11 cellular contexts compared by ENCODE assay signal in the genomic region with DNA sequence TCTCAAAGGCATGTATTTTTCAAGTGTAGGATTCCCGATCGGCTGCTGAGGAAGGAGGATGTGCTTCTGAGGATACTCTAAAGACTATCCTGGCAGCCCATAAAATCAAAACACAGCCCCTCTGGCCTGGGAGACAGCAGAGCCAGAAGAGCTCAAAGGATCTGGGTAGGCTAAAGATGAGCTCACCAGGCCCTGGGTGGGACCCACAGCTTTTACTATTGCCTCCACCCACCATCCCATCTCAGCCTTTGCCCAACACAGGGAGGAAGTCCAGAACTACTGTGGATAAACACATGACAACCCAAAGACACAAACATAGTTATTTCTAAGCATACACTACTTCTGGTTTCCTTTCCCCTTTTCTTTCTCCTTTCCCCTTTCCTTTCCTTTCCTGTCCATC.
DNase-seq lines count a peak whose midpoint lies in the region; ATAC-seq and TF ChIP-seq lines count a peak whose summit lies in the region.
"Had no signal": no experiment of that assay in that cellular context is flagged by ENCODE, and none has a peak within 500 bp of the region (broad histone marks: within the 10 kb centered on the region; RNA-seq: fewer than 3 reads in every experiment).

No MANE protein-coding gene starts in this region.

- intact Hi-C loops in CD14-positive monocyte (cut with micrococcal nuclease) (loop anchor here (10.0 kb wide), 2 partner anchors 99 to 179 kb away; no protein-coding TSS in a partner anchor), sigmoid colon (cut with DNase I) (no loop called here)

- CTCF ChIA-PET in activated naive CD4-positive, alpha-beta T cell treated with anti-CD3 and anti-CD28 coated beads, Interleukin-2, amount 10 ng/mL, durations not matched to agents 7 days and 5 days (lab: Charles Lee) = no interaction called here
- CTCF ChIA-PET in WTC11 (lab: Charles Lee) = interaction anchor here (0.7 kb wide), 1 partner anchor 46 kb away, joined by 3 read pairs; no protein-coding TSS in a partner anchor

- DNase-seq in CD14-positive monocyte (ENCODE audit: low spot score) (peak; percentile 85), islet precursor cell (peak; percentile 63), sigmoid colon (peak; percentile 86), HUDEP-2 (lab: John Stamatoyannopoulos, UW; ENCODE audit: unreplicated experiment in 76 of 76) (no peak), WTC11 (ENCODE audit: low spot score) (no peak)
- DNase-seq in activated naive CD4-positive, alpha-beta T cell treated with anti-CD3 and anti-CD28 coated beads, Interleukin-2, amount 10 ng/mL, durations not matched to agents 7 days and 5 days = no peak
- DNase-seq: activated CD8-positive, alpha-beta memory T cell treated with anti-CD3 and anti-CD28 coated beads, Interleukin-2, amount 50 U/mL, for 48 hours; cerebellar nuclear complex; NCI-H446 had no signal

- peaks cover 62% of the 10 kb centered on the region for H3K4me1 Mint-ChIP-seq in CD14-positive monocyte
- peaks cover 27% of the 10 kb centered on the region for H3K4me1 Mint-ChIP-seq in brain
- H3K4me1 Mint-ChIP-seq in activated naive CD4-positive, alpha-beta T cell treated with anti-CD3 and anti-CD28 coated beads, Interleukin-2, amount 10 ng/mL, durations not matched to agents 7 days and 5 days = peaks cover 19% of the 10 kb centered on the region
- peaks cover 17% of the 10 kb centered on the region for H3K4me1 Mint-ChIP-seq in WTC11

- no peak for TF ChIP-seq EP300 in sigmoid colon (IDR thresholded peaks at IDR 0.05)

- H3K36me3 Mint-ChIP-seq in CD14-positive monocyte (peaks cover 12 to 13% of the 10 kb centered on the region in 2 donors), brain (peaks cover 5% of the 10 kb centered on the region), WTC11 (no peaks in the 10 kb centered on the region)
- peaks cover 14% of the 10 kb centered on the region for H3K36me3 Mint-ChIP-seq in activated naive CD4-positive, alpha-beta T cell treated with anti-CD3 and anti-CD28 coated beads, Interleukin-2, amount 10 ng/mL, durations not matched to agents 7 days and 5 days

- H3K4me3 ChIP-seq in sigmoid colon = no peak overlapping the region

- WGBS in sigmoid colon, 2 donors = 68 to 85% methylated on average over 2 of the region's 2 CpGs

- POLR2A ChIA-PET in WTC11 (lab: Charles Lee) = no interaction called here

- no peak for ATAC-seq in GM19455 (IDR thresholded peaks at IDR 0.05; ENCODE audit: unreplicated experiment)
- ATAC-seq in WTC11 = no peak

- H3K9me3 Mint-ChIP-seq in CD14-positive monocyte (peaks cover 0 to 3% (median 0%) of the 10 kb centered on the region in 7 donors), brain (peaks cover 0 to 6% (median 4%) of the 10 kb centered on the region in 5 experiments), WTC11 (no peaks in the 10 kb centered on the region; the same call in 1 of the 2 replicates)
- H3K9me3 Mint-ChIP-seq in activated naive CD4-positive, alpha-beta T cell treated with anti-CD3 and anti-CD28 coated beads, Interleukin-2, amount 10 ng/mL, durations not matched to agents 7 days and 5 days = no peaks in the 10 kb centered on the region

- H3K27ac ChIP-seq in sigmoid colon = peak overlapping the region; percentile 57 to 86 (median 73)

- H3K4me1 ChIP-seq in sigmoid colon = peaks cover 0 to 50% (median 41%) of the 10 kb centered on the region in 4 donors

- H3K4me3 Mint-ChIP-seq in CD14-positive monocyte (peak overlapping the region; percentile 49 to 58), brain (no peak overlapping the region), WTC11 (no peak overlapping the region)
- H3K4me3 Mint-ChIP-seq in activated naive CD4-positive, alpha-beta T cell treated with anti-CD3 and anti-CD28 coated beads, Interleukin-2, amount 10 ng/mL, durations not matched to agents 7 days and 5 days = no peak overlapping the region

- H3K36me3 ChIP-seq in sigmoid colon = no peaks in the 10 kb centered on the region

- peaks cover 0 to 5% (median 0%) of the 10 kb centered on the region in 3 donors for H3K27me3 Mint-ChIP-seq in CD14-positive monocyte (ENCODE audit: low read depth in 3 of 3)
- no peaks in the 10 kb centered on the region for H3K27me3 Mint-ChIP-seq in brain
- H3K27me3 Mint-ChIP-seq in activated naive CD4-positive, alpha-beta T cell treated with anti-CD3 and anti-CD28 coated beads, Interleukin-2, amount 10 ng/mL, durations not matched to agents 7 days and 5 days = no peaks in the 10 kb centered on the region
- no peaks in the 10 kb centered on the region for H3K27me3 Mint-ChIP-seq in WTC11 (ENCODE audit: low read depth)

- TF ChIP-seq CTCF in CD14-positive monocyte (IDR thresholded peaks at IDR 0.05) (no peak), brain (conservative IDR thresholded peaks at IDR 0.05) (no peak), sigmoid colon (IDR thresholded peaks at IDR 0.05) (no peak), WTC11 (IDR thresholded peaks at IDR 0.05) (no peak)

- H3K27me3 ChIP-seq in sigmoid colon = no peaks in the 10 kb centered on the region

- H3K9me3 ChIP-seq in sigmoid colon = no peaks in the 10 kb centered on the region

- no peak for TF ChIP-seq POLR2A in sigmoid colon (IDR thresholded peaks at IDR 0.05)

- peak overlapping the region; percentile 99 to 100 (median 100) for H3K27ac Mint-ChIP-seq in CD14-positive monocyte
- peak overlapping the region in 3 of 5 experiments; percentile 71 for H3K27ac Mint-ChIP-seq in brain
- H3K27ac Mint-ChIP-seq in activated naive CD4-positive, alpha-beta T cell treated with anti-CD3 and anti-CD28 coated beads, Interleukin-2, amount 10 ng/mL, durations not matched to agents 7 days and 5 days = no peak overlapping the region
- no peak overlapping the region for H3K27ac Mint-ChIP-seq in WTC11

TF ChIP-seq in WTC11, 78 proteins besides CTCF, POLR2A, EP300 and RAD21 (continues in another document):
- TF ChIP-seq, protein P1, sequence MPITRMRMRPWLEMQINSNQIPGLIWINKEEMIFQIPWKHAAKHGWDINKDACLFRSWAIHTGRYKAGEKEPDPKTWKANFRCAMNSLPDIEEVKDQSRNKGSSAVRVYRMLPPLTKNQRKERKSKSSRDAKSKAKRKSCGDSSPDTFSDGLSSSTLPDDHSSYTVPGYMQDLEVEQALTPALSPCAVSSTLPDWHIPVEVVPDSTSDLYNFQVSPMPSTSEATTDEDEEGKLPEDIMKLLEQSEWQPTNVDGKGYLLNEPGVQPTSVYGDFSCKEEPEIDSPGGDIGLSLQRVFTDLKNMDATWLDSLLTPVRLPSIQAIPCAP (CRISPR knock-in tag; IDR thresholded peaks at IDR 0.05) = no peak
- TF ChIP-seq ZNF671 (CRISPR knock-in tag; IDR thresholded peaks at IDR 0.05) (no peak), JAZF1 (CRISPR knock-in tag; IDR thresholded peaks at IDR 0.05) (no peak), ETV6 (CRISPR knock-in tag; IDR thresholded peaks at IDR 0.05) (no peak), SMAD3 (CRISPR knock-in tag; IDR thresholded peaks at IDR 0.05; ENCODE audit: borderline replicate concordance) (no peak), SP1 (CRISPR knock-in tag; conservative IDR thresholded peaks at IDR 0.05) (no peak), GRHL2 (CRISPR knock-in tag; IDR thresholded peaks at IDR 0.05; ENCODE audit: insufficient replicate concordance, severe bottlenecking) (no peak), NFE2L1 (CRISPR knock-in tag; IDR thresholded peaks at IDR 0.05) (no peak), MXD4 (CRISPR knock-in tag; IDR thresholded peaks at IDR 0.05; ENCODE audit: borderline replicate concordance) (no peak)
- TF ChIP-seq, protein P2, sequence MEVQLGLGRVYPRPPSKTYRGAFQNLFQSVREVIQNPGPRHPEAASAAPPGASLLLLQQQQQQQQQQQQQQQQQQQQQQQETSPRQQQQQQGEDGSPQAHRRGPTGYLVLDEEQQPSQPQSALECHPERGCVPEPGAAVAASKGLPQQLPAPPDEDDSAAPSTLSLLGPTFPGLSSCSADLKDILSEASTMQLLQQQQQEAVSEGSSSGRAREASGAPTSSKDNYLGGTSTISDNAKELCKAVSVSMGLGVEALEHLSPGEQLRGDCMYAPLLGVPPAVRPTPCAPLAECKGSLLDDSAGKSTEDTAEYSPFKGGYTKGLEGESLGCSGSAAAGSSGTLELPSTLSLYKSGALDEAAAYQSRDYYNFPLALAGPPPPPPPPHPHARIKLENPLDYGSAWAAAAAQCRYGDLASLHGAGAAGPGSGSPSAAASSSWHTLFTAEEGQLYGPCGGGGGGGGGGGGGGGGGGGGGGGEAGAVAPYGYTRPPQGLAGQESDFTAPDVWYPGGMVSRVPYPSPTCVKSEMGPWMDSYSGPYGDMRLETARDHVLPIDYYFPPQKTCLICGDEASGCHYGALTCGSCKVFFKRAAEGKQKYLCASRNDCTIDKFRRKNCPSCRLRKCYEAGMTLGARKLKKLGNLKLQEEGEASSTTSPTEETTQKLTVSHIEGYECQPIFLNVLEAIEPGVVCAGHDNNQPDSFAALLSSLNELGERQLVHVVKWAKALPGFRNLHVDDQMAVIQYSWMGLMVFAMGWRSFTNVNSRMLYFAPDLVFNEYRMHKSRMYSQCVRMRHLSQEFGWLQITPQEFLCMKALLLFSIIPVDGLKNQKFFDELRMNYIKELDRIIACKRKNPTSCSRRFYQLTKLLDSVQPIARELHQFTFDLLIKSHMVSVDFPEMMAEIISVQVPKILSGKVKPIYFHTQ (CRISPR knock-in tag; IDR thresholded peaks at IDR 0.05) = no peak
- TF ChIP-seq, protein P3, sequence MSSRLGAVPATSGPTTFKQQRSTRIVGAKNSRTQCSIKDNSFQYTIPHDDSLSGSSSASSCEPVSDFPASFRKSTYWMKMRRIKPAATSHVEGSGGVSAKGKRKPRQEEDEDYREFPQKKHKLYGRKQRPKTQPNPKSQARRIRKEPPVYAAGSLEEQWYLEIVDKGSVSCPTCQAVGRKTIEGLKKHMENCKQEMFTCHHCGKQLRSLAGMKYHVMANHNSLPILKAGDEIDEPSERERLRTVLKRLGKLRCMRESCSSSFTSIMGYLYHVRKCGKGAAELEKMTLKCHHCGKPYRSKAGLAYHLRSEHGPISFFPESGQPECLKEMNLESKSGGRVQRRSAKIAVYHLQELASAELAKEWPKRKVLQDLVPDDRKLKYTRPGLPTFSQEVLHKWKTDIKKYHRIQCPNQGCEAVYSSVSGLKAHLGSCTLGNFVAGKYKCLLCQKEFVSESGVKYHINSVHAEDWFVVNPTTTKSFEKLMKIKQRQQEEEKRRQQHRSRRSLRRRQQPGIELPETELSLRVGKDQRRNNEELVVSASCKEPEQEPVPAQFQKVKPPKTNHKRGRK (CRISPR knock-in tag; IDR thresholded peaks at IDR 0.05; ENCODE audit: borderline replicate concordance) = no peak
- TF ChIP-seq, protein P4, sequence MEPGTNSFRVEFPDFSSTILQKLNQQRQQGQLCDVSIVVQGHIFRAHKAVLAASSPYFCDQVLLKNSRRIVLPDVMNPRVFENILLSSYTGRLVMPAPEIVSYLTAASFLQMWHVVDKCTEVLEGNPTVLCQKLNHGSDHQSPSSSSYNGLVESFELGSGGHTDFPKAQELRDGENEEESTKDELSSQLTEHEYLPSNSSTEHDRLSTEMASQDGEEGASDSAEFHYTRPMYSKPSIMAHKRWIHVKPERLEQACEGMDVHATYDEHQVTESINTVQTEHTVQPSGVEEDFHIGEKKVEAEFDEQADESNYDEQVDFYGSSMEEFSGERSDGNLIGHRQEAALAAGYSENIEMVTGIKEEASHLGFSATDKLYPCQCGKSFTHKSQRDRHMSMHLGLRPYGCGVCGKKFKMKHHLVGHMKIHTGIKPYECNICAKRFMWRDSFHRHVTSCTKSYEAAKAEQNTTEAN (CRISPR knock-in tag; IDR thresholded peaks at IDR 0.05) = no peak

Comparison
In these comparisons a context has a peak if more than half of its experiments do, and no peak if none do; other contexts are left out.
1. DNase-seq: peak in CD14-positive monocyte (single experiment), islet precursor cell (single experiment) and sigmoid colon (single experiment); none in HUDEP-2 (0 of 76), activated naive CD4-positive, alpha-beta T cell treated with anti-CD3 and anti-CD28 coated beads, Interleukin-2, amount 10 ng/mL, durations not matched to agents 7 days and 5 days (single experiment) and WTC11 (single experiment).
2. H3K27ac Mint-ChIP-seq: peak in CD14-positive monocyte (7 of 7) and brain (3 of 5); none in activated naive CD4-positive, alpha-beta T cell treated with anti-CD3 and anti-CD28 coated beads, Interleukin-2, amount 10 ng/mL, durations not matched to agents 7 days and 5 days (single experiment) and WTC11 (single experiment).
3. H3K4me3 Mint-ChIP-seq: peak in CD14-positive monocyte (2 of 2); none in brain (0 of 5), activated naive CD4-positive, alpha-beta T cell treated with anti-CD3 and anti-CD28 coated beads, Interleukin-2, amount 10 ng/mL, durations not matched to agents 7 days and 5 days (single experiment) and WTC11 (single experiment).